In the genomic region with DNA sequence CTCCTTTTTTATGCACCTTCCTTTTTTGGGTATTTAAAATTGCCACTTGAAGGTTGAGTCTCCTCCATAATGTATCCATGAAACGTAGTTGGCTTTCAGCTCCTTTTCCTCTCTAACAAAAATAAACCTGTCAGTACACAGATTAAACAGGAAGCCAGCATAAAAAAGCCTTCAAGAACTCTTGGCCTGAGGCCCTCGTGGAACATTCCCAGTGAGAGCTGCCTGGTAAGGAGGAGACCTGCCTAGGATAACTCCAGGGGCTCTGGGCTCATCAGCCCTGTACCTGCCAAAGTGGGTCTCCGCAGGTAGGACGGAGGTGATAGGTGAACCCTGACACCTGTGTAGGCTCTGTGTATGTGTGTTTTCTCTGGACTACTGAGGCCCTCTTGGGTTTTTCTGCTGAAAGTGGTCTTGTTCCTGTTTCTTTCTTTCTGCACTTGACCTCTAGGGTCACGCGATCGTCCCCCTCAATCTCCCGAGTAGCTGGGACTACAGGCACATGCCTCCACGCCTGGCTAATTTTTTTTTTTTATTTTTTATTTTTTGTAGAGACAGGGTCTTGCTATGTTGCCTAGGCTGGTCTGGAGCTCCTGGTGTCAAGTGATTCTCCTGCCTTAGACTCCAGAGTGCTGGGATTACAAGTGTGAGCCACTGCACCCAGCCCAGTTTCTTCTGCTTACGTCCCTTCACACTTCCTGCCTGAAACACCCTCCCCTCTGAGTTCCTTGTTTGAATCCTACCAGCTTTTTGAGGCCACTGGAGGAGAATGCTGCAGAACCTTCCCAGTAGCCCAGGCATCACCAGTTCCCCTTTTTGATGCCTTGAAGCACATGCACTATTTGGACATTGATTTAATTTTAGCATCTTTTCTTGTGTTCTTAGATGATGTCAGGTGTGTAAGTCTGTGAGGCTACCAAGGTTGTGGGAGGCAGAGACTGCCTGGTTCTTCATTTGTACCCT, we compare ENCODE assay signal across 8 cellular contexts. TPM values are rescaled to one million over a fixed set of nuclear protein-coding genes. Genes with fewer than 3 reads are reported as not detected.
DNase-seq lines count a peak whose midpoint lies in the region; ATAC-seq and TF ChIP-seq lines count a peak whose summit lies in the region.

No MANE protein-coding gene starts in this region.

- H3K27me3 ChIP-seq in smooth muscle cell (ENCODE audit: low read depth): no peaks in the 10 kb centered on the region

- H3F3A ChIP-seq in smooth muscle cell (ENCODE audit: low read depth): peaks cover 36% of the 10 kb centered on the region

- no peaks in the 10 kb centered on the region for H3K36me3 ChIP-seq in smooth muscle cell (ENCODE audit: low read depth)

- WGBS in smooth muscle cell (ENCODE audit: low lambda C conversion rate): 80% methylated on average over 10 of the region's 10 CpGs

- H3K4me1 ChIP-seq in smooth muscle cell (ENCODE audit: low read depth): peaks cover 31% of the 10 kb centered on the region

- no peak for TF ChIP-seq CTCF in fibroblast of pulmonary artery (IDR thresholded peaks at IDR 0.05; ENCODE audit: low read length, missing control alignments)
- TF ChIP-seq CTCF in smooth muscle cell (IDR thresholded peaks at IDR 0.05; ENCODE audit: borderline replicate concordance, insufficient read depth, poor library complexity, severe bottlenecking): no peak

- H3K79me2 ChIP-seq in smooth muscle cell (ENCODE audit: low read depth): peaks cover 69% of the 10 kb centered on the region

- no peak overlapping the region for H2AFZ ChIP-seq in smooth muscle cell (ENCODE audit: low read depth)

- no peaks in the 10 kb centered on the region for H3K9me3 ChIP-seq in smooth muscle cell (replicated peaks; ENCODE audit: low read depth)

- H3K4me2 ChIP-seq in smooth muscle cell: no peak overlapping the region

- ATAC-seq in GM19035 (IDR thresholded peaks at IDR 0.05; ENCODE audit: unreplicated experiment): peak; percentile 32
- no peak for ATAC-seq in GM21381 (IDR thresholded peaks at IDR 0.05; ENCODE audit: unreplicated experiment)
- no peak for ATAC-seq in HG02970 (IDR thresholded peaks at IDR 0.05; ENCODE audit: low FRiP score, unreplicated experiment)

- no peak overlapping the region for H3K9ac ChIP-seq in smooth muscle cell (ENCODE audit: low read depth)

- peak overlapping the region; percentile 30 for H3K27ac ChIP-seq in smooth muscle cell (ENCODE audit: low read depth)

- peaks cover 30% of the 10 kb centered on the region for H4K20me1 ChIP-seq in smooth muscle cell (ENCODE audit: low read depth)

- DNase-seq in RPMI8226 (peak; percentile 39), fibroblast of pulmonary artery (ENCODE audit: low read depth) (peak; percentile 63), smooth muscle cell (lab: John Stamatoyannopoulos, UW; ENCODE audit: unreplicated experiment) (no peak), ureter (ENCODE audit: low spot score) (no peak)
- DNase-seq in effector CD4-positive, alpha-beta T cell: no peak

- H3K4me3 ChIP-seq in fibroblast of pulmonary artery (replicated peaks; ENCODE audit: low read depth, low read length) (no peak overlapping the region), smooth muscle cell (no peak overlapping the region)

RNA-seq across cellular contexts. Expression of gene PGS1, which starts 9.8 kb away (rescaled TPM):
- total RNA-seq in smooth muscle cell (29.5 and 29.9 TPM in 2 replicates), ureter (73.2 TPM)
- 22.6 and 37.8 TPM in 2 replicates for polyA plus RNA-seq in smooth muscle cell

RNA-seq across cellular contexts. Expression of gene SOCS3, which starts 28.4 kb away (rescaled TPM):
- total RNA-seq in smooth muscle cell (116 and 172 TPM in 2 replicates), ureter (66.1 TPM)
- 201 and 310 TPM in 2 replicates for polyA plus RNA-seq in smooth muscle cell

Comparison
In these comparisons a context has a peak if more than half of its experiments do, and no peak if none do; other contexts are left out.
1. DNase-seq: peak in RPMI8226 (single experiment) and fibroblast of pulmonary artery (single experiment); none in smooth muscle cell (single experiment), ureter (single experiment) and effector CD4-positive, alpha-beta T cell (single experiment).